Comparison of ENCODE assay signal across 1 cellular context in genomic region chr3:59580499-59580898, GRCh38.
TF ChIP-seq lines count a peak whose summit lies in the region.

No MANE protein-coding gene starts in this region.

TF ChIP-seq in GM12878, 131 proteins besides CTCF, POLR2A, EP300 and RAD21 (continued from another document):
- TF ChIP-seq ZBTB33 (IDR thresholded peaks at IDR 0.05), result no peak
